ENCODE assay signal across 1 cellular context in genomic region chrX:71103110-71103983, GRCh38.
TF ChIP-seq lines count a peak whose summit lies in the region.

No MANE protein-coding gene starts in this region.

TF ChIP-seq in K562, 482 proteins besides CTCF, POLR2A, EP300 and RAD21 (continued from another document):
- TF ChIP-seq MGA (IDR thresholded peaks at IDR 0.05) (peak; percentile 66), MAZ (CRISPR knock-in tag; conservative IDR thresholded peaks at IDR 0.05 in 1 of 2, IDR thresholded peaks at IDR 0.05 in 1 of 2) (peak in 1 of 2 experiments; percentile 41; a peak in 1 of 4 replicates), CBFA2T2 (conservative IDR thresholded peaks at IDR 0.05) (peak; percentile 51), SMARCE1 (IDR thresholded peaks at IDR 0.05) (peak; percentile 53; the same call in 1 of the 2 replicates), KDM1A (IDR thresholded peaks at IDR 0.05) (peak; percentile 19 to 68; a peak in 1 of 4 replicates), POLR2AphosphoS5 (IDR thresholded peaks at IDR 0.05; ENCODE audit: control insufficient read depth, insufficient read depth, low read depth, low read length) (peak; percentile 70), SMARCA5 (IDR thresholded peaks at IDR 0.05) (no peak), ZBTB2 (IDR thresholded peaks at IDR 0.05) (peak; percentile 49; the same call in 1 of the 2 replicates)
